9 cellular contexts compared by ENCODE assay signal in the genomic region with DNA sequence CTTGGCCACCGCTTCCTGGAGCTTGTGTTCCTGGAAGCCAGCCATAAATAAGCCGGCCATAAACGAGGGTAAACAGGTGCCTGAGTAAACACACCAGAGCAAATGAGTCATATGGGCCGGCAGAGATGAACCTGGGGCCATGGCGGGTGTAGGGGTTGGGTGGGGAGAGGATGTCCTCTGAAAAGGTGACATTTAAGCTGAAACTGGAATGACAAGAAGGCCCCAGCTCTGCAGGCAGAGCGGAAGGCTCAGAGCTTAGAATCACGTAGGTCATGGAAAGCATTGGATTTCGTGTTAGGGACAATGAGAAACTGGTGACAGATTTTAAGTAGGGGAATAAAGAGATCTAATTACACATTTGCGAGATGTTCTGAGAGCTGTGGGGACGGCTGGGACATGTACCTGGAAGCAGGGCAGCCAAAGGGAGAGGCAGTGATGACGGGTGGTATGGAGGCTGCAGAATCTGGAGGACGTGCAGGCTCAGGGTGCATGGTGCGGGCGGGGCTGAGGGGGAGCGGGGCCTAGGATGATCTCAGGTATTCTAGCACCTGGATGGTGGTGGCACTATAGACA. TPM values are rescaled to one million over a fixed set of nuclear protein-coding genes. Genes with fewer than 3 reads are reported as not detected.
DNase-seq lines count a peak whose midpoint lies in the region; ATAC-seq and TF ChIP-seq lines count a peak whose summit lies in the region.
"Had no signal": no experiment of that assay in that cellular context is flagged by ENCODE, and none has a peak within 500 bp of the region (broad histone marks: within the 10 kb centered on the region; RNA-seq: fewer than 3 reads in every experiment).

No MANE protein-coding gene starts in this region.

- intact Hi-C loops in MCF 10A (cut with micrococcal nuclease), result no loop called here
- intact Hi-C loops in mammary epithelial cell (cut with micrococcal nuclease), result no loop called here
- intact Hi-C loops in left colon (cut with DNase I, micrococcal nuclease), result no loop called here

- no peak overlapping the region for H3K27ac ChIP-seq in mammary epithelial cell (ENCODE audit: insufficient read depth, low read depth, low read length)
- no peak overlapping the region for H3K27ac ChIP-seq in RWPE2 (ENCODE audit: poor library complexity, severe bottlenecking)
- H3K27ac ChIP-seq in urinary bladder (ENCODE audit: low read depth), result peak overlapping the region; percentile 48

- ATAC-seq in RWPE2 (ENCODE audit: low read depth) (peak; percentile 38), left colon (peak; percentile 90), HG03342 (IDR thresholded peaks at IDR 0.05; ENCODE audit: unreplicated experiment) (no peak), SK-N-SH treated with all-trans-retinoic acid at 6 μM for 48 hours (no peak)

- no peak overlapping the region for H3K4me2 ChIP-seq in mammary epithelial cell (ENCODE audit: insufficient read depth, low read depth, low read length)

- H3K4me3 ChIP-seq in mammary epithelial cell (replicated peaks in 1 of 3; ENCODE audit: insufficient read depth in 1 of 3, low read depth in 2 of 3, low read length in 3 of 3) (no peak overlapping the region), RWPE2 (ENCODE audit: severe bottlenecking) (no peak overlapping the region), urinary bladder (ENCODE audit: low read depth, low read length) (no peak overlapping the region)

- TF ChIP-seq CTCF in MCF 10A (IDR thresholded peaks at IDR 0.05; ENCODE audit: unreplicated experiment), result no peak
- no peak for TF ChIP-seq CTCF in mammary epithelial cell (conservative IDR thresholded peaks at IDR 0.05 in 1 of 2, IDR thresholded peaks at IDR 0.05 in 1 of 2; ENCODE audit: extremely low read depth in 1 of 2, insufficient read depth in 1 of 2, low read depth in 1 of 2, low read length in 2 of 2)
- TF ChIP-seq CTCF in RWPE2 (IDR thresholded peaks at IDR 0.05; ENCODE audit: poor library complexity, severe bottlenecking), result no peak

- no peaks in the 10 kb centered on the region for H4K20me1 ChIP-seq in mammary epithelial cell (ENCODE audit: insufficient read depth, low read length)

- H3K27me3 ChIP-seq in mammary epithelial cell (ENCODE audit: insufficient read depth, low read length), result no peaks in the 10 kb centered on the region
- H3K27me3 ChIP-seq in RWPE2 (ENCODE audit: insufficient read depth, poor library complexity, severe bottlenecking), result no peaks in the 10 kb centered on the region

- CTCF ChIA-PET in MCF 10A (lab: Yijun Ruan, JAX) (interaction anchor here (1.0 kb wide), 1 partner anchor 14 kb away, joined by 4 read pairs; no protein-coding TSS in a partner anchor), mammary epithelial cell (lab: Charles Lee; ENCODE audit: low non-redundant PET) (no interaction called here)

- H3K36me3 Mint-ChIP-seq in MCF 10A (ENCODE audit: insufficient read depth, unreplicated experiment), result no peaks in the 10 kb centered on the region

- dilution Hi-C loops in mammary epithelial cell (cut with HindIII; ENCODE audit: low sequenced_read_pairs), result loop anchor here (5.0 to 10.0 kb wide), 2 partner anchors 39 to 228 kb away; no protein-coding TSS in a partner anchor

- no peaks in the 10 kb centered on the region for H3K36me3 ChIP-seq in mammary epithelial cell (ENCODE audit: insufficient read depth, low read length)
- H3K36me3 ChIP-seq in RWPE2 (ENCODE audit: low read depth), result no peaks in the 10 kb centered on the region
- peaks cover 2% of the 10 kb centered on the region for H3K36me3 ChIP-seq in urinary bladder (ENCODE audit: insufficient read depth)

- H3K9me3 Mint-ChIP-seq in MCF 10A (ENCODE audit: unreplicated experiment), result no peaks in the 10 kb centered on the region

- DNase-seq in MCF 10A (ENCODE audit: unreplicated experiment), result peak; percentile 68
- no peak for DNase-seq in mammary epithelial cell
- DNase-seq in RWPE2 (ENCODE audit: low spot score), result no peak
- peak; percentile 85 to 92 for DNase-seq in left colon
- DNase-seq in UCSD-AML1 (lab: John Stamatoyannopoulos, UW; ENCODE audit: unreplicated experiment), result no peak

- no peaks in the 10 kb centered on the region for H3K79me2 ChIP-seq in mammary epithelial cell (ENCODE audit: insufficient read depth, low read length)

- H3K4me3 Mint-ChIP-seq in MCF 10A (ENCODE audit: unreplicated experiment), result no peak overlapping the region
- H3K4me3 Mint-ChIP-seq: activated naive CD8-positive, alpha-beta T cell had no signal

- H3K4me1 ChIP-seq in mammary epithelial cell (ENCODE audit: insufficient read depth, low read length) (peaks cover 12% of the 10 kb centered on the region), RWPE2 (ENCODE audit: insufficient read depth, poor library complexity, severe bottlenecking) (peaks cover 8% of the 10 kb centered on the region), urinary bladder (ENCODE audit: insufficient read depth) (peaks cover 4% of the 10 kb centered on the region)

- peaks cover 13% of the 10 kb centered on the region for H3K4me1 Mint-ChIP-seq in MCF 10A (ENCODE audit: insufficient read depth, unreplicated experiment)

- in situ Hi-C loops in mammary epithelial cell (cut with MboI; ENCODE audit: low sequenced_read_pairs in 2 of 2), result no loop called here

- peak overlapping the region; percentile 23 for H3K27ac Mint-ChIP-seq in MCF 10A (ENCODE audit: low read depth, unreplicated experiment)
- H3K27ac Mint-ChIP-seq: activated naive CD8-positive, alpha-beta T cell had no signal

- WGBS in mammary epithelial cell (ENCODE audit: low coverage, missing lambda C conversion rate), result 88% methylated on average over 13 of the region's 15 CpGs
- WGBS in urinary bladder, result 66% methylated on average over 15 of the region's 15 CpGs

- no TSS peak for BruUV-seq in MCF 10A (replicated peaks; lab: Mats Ljungman, UMichigan)
- BruUV-seq in mammary epithelial cell (replicated peaks; lab: Mats Ljungman, UMichigan), result no TSS peak

- no peak overlapping the region for H3K9ac ChIP-seq in mammary epithelial cell (ENCODE audit: insufficient read depth, low read length)

- H2AFZ ChIP-seq in mammary epithelial cell (ENCODE audit: low read depth, low read length), result no peak overlapping the region

- H3K9me3 ChIP-seq in mammary epithelial cell (replicated peaks; ENCODE audit: insufficient read depth, low read length) (no peaks in the 10 kb centered on the region), RWPE2 (ENCODE audit: severe bottlenecking) (no peaks in the 10 kb centered on the region)

- H3K27me3 Mint-ChIP-seq in MCF 10A (ENCODE audit: insufficient read depth, unreplicated experiment), result no peaks in the 10 kb centered on the region
- H3K27me3 Mint-ChIP-seq: activated naive CD8-positive, alpha-beta T cell had no signal

- POLR2A ChIA-PET in MCF 10A (lab: Yijun Ruan, JAX), result no interaction called here

TF ChIP-seq in SK-N-SH treated with all-trans-retinoic acid at 6 μM for 48 hours, 23 proteins besides CTCF, POLR2A, EP300 and RAD21:
- TF ChIP-seq TOX (CRISPR knock-in tag; IDR thresholded peaks at IDR 0.05; ENCODE audit: borderline replicate concordance), result no peak
- no peak for TF ChIP-seq CSDC2 (CRISPR knock-in tag; IDR thresholded peaks at IDR 0.05)
- no peak for TF ChIP-seq PATZ1 (CRISPR knock-in tag; IDR thresholded peaks at IDR 0.05; ENCODE audit: borderline replicate concordance)
- TF ChIP-seq, protein P1, sequence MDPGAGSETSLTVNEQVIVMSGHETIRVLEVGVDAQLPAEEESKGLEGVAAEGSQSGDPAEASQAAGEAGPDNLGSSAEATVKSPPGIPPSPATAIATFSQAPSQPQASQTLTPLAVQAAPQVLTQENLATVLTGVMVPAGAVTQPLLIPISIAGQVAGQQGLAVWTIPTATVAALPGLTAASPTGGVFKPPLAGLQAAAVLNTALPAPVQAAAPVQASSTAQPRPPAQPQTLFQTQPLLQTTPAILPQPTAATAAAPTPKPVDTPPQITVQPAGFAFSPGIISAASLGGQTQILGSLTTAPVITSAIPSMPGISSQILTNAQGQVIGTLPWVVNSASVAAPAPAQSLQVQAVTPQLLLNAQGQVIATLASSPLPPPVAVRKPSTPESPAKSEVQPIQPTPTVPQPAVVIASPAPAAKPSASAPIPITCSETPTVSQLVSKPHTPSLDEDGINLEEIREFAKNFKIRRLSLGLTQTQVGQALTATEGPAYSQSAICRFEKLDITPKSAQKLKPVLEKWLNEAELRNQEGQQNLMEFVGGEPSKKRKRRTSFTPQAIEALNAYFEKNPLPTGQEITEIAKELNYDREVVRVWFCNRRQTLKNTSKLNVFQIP (CRISPR knock-in tag; IDR thresholded peaks at IDR 0.05; ENCODE audit: borderline replicate concordance, low read depth), result no peak
- TF ChIP-seq ZNF8 (CRISPR knock-in tag; IDR thresholded peaks at IDR 0.05), result no peak
- no peak for TF ChIP-seq ZNF565 (CRISPR knock-in tag; conservative IDR thresholded peaks at IDR 0.05; ENCODE audit: low read depth)
- TF ChIP-seq PPARA (CRISPR knock-in tag; IDR thresholded peaks at IDR 0.05; ENCODE audit: borderline replicate concordance), result no peak
TF ChIP-seq in SK-N-SH treated with all-trans-retinoic acid at 6 μM for 48 hours: peak in this region for 0.

RNA-seq across cellular contexts. Expression of gene DNASE1, which starts 8.1 kb away (rescaled TPM):
- total RNA-seq in MCF 10A (2022), result 11.4 and 18.4 TPM in 2 replicates
- total RNA-seq in mammary epithelial cell, result 10 to 100 TPM; 11.1 to 13.8 TPM
- 4.0 TPM for polyA plus RNA-seq in mammary epithelial cell
- not detected for polyA minus RNA-seq in mammary epithelial cell
- total RNA-seq in left colon, result 10 to 100 TPM; 15.7 to 18.1 TPM
- total RNA-seq in urinary bladder, result 25.2 TPM
- polyA plus RNA-seq in urinary bladder, result 9.4 TPM

RNA-seq across cellular contexts. Expression of gene SLX4, which starts 35.0 kb away (rescaled TPM):
- total RNA-seq in MCF 10A (2022) (5.9 and 6.7 TPM in 2 replicates), mammary epithelial cell (1 to 10 TPM; 6.2 to 8.7 TPM), left colon (1 to 10 TPM; 3.7 to 4.9 TPM), urinary bladder (4.4 TPM)
- polyA plus RNA-seq in mammary epithelial cell (1.2 TPM), urinary bladder (2.7 TPM)
- 4.3 TPM for polyA minus RNA-seq in mammary epithelial cell

Comparison
In these comparisons a context has a peak if more than half of its experiments do, and no peak if none do; other contexts are left out.
1. DNase-seq: peak in MCF 10A (single experiment) and left colon (2 of 2); none in mammary epithelial cell (single experiment), RWPE2 (single experiment) and UCSD-AML1 (single experiment).
2. ATAC-seq: peak in RWPE2 (single experiment) and left colon (single experiment); none in HG03342 (single experiment) and SK-N-SH treated with all-trans-retinoic acid at 6 μM for 48 hours (single experiment).